Comparison of ENCODE assay signal across 8 cellular contexts in genomic region chr6:30877419-30878262, GRCh38. TPM values are rescaled to one million over a fixed set of nuclear protein-coding genes. Genes with fewer than 3 reads are reported as not detected.
DNase-seq lines count a peak whose midpoint lies in the region; ATAC-seq and FAIRE-seq lines count a peak whose summit lies in the region.

No MANE protein-coding gene starts in this region.

- CTCF ChIA-PET in activated naive CD4-positive, alpha-beta T cell treated with anti-CD3 and anti-CD28 coated beads for 36 hours (lab: Charles Lee), result interaction anchor here (0.6 to 3.3 kb wide), 22 partner anchors 22 to 1369 kb away, joined by 3 to 38 read pairs (median 4); partner anchors contain the start of gene IER3

- in situ Hi-C loops in G401 (cut with HindIII; ENCODE audit: low sequenced_read_pairs) (no loop called here), SK-MEL-5 (cut with HindIII; ENCODE audit: low pct_unique_long_range_greater_than_20kb, low sequenced_read_pairs) (no loop called here)

- no peak for FAIRE-seq in frontal cortex (lab: Jason Lieb, UNC)

- intact Hi-C loops in activated naive CD4-positive, alpha-beta T cell treated with anti-CD3 and anti-CD28 coated beads for 36 hours (cut with micrococcal nuclease), result loop anchor here (1.0 to 5.0 kb wide), 6 partner anchors 49 to 395 kb away; partner anchors contain the start of gene IER3

- no peaks in the 10 kb centered on the region for H3K27me3 Mint-ChIP-seq in activated naive CD4-positive, alpha-beta T cell treated with anti-CD3 and anti-CD28 coated beads for 36 hours (ENCODE audit: low read depth)

- H3K27ac ChIP-seq in substantia nigra (ENCODE audit: low read depth, low read length, poor library complexity, severe bottlenecking), result peak overlapping the region; percentile 63

- peak overlapping the region; percentile 68 for H3K4me3 Mint-ChIP-seq in activated naive CD4-positive, alpha-beta T cell treated with anti-CD3 and anti-CD28 coated beads for 36 hours

- H3K27ac Mint-ChIP-seq in activated naive CD4-positive, alpha-beta T cell treated with anti-CD3 and anti-CD28 coated beads for 36 hours, result peak overlapping the region; percentile 84

- H3K36me3 Mint-ChIP-seq in activated naive CD4-positive, alpha-beta T cell treated with anti-CD3 and anti-CD28 coated beads for 36 hours (ENCODE audit: low read depth), result no peaks in the 10 kb centered on the region

- peaks cover 23% of the 10 kb centered on the region for H3K4me1 Mint-ChIP-seq in activated naive CD4-positive, alpha-beta T cell treated with anti-CD3 and anti-CD28 coated beads for 36 hours (ENCODE audit: low read depth)

- no peak for ATAC-seq in GM19467 (IDR thresholded peaks at IDR 0.05; ENCODE audit: unreplicated experiment)

- DNase-seq in G401 (ENCODE audit: low spot score) (peak; percentile 93), LoVo (ENCODE audit: low spot score) (peak; percentile 87), SK-MEL-5 (ENCODE audit: low read depth, low spot score) (peak; percentile 95), frontal cortex (ENCODE audit: low spot score in 2 of 2) (peak; percentile 67 to 81), occipital lobe (lab: John Stamatoyannopoulos, UW) (peak; percentile 73), substantia nigra (lab: John Stamatoyannopoulos, UW) (peak in 46 of 49 donors; percentile 20 to 91 (median 80))
- DNase-seq in activated naive CD4-positive, alpha-beta T cell treated with anti-CD3 and anti-CD28 coated beads for 36 hours, result peak; percentile 89

- H3K9me3 Mint-ChIP-seq in activated naive CD4-positive, alpha-beta T cell treated with anti-CD3 and anti-CD28 coated beads for 36 hours, result no peaks in the 10 kb centered on the region

RNA-seq across cellular contexts. Expression of gene DDR1, which starts 6.7 kb away (rescaled TPM):
- total RNA-seq in G401 (2014; rRNA removed; shearing (Covaris generic)), result 131 and 141 TPM in 2 replicates
- 33.2 and 34.1 TPM in 2 replicates for total RNA-seq in SK-MEL-5 (2014; rRNA removed; shearing (Covaris generic))
- 48.8 and 59.0 TPM in 2 replicates for polyA plus RNA-seq in SK-MEL-5 (2015; cell fraction: cytosol; rRNA removed)
- polyA plus RNA-seq in SK-MEL-5 (2015; cell fraction: nucleus; rRNA removed), result 52.6 and 53.4 TPM in 2 replicates
- total RNA-seq in activated naive CD4-positive, alpha-beta T cell treated with anti-CD3 and anti-CD28 coated beads for 36 hours, result 10 to 100 TPM in 1 of 2 experiments, 1 to 10 TPM in 1; 9.5 to 10.1 TPM
- total RNA-seq in frontal cortex (106 TPM), occipital lobe (108 TPM)

RNA-seq across cellular contexts. Expression of gene GTF2H4, which starts 30.4 kb away (rescaled TPM):
- 46.2 and 51.9 TPM in 2 replicates for total RNA-seq in G401 (2014; rRNA removed; shearing (Covaris generic))
- 16.3 and 18.0 TPM in 2 replicates for total RNA-seq in SK-MEL-5 (2014; rRNA removed; shearing (Covaris generic))
- polyA plus RNA-seq in SK-MEL-5 (2015; cell fraction: cytosol; rRNA removed), result 17.2 and 25.6 TPM in 2 replicates
- polyA plus RNA-seq in SK-MEL-5 (2015; cell fraction: nucleus; rRNA removed), result 160 and 164 TPM in 2 replicates
- total RNA-seq in activated naive CD4-positive, alpha-beta T cell treated with anti-CD3 and anti-CD28 coated beads for 36 hours, result 10 to 100 TPM; 33.3 to 42.4 TPM
- total RNA-seq in frontal cortex (15.5 TPM), occipital lobe (20.0 TPM)

RNA-seq across cellular contexts. Expression of gene VARS2, which starts 36.4 kb away (rescaled TPM):
- total RNA-seq in G401 (2014; rRNA removed; shearing (Covaris generic)), result 74.5 and 105 TPM in 2 replicates
- 36.5 and 44.1 TPM in 2 replicates for total RNA-seq in SK-MEL-5 (2014; rRNA removed; shearing (Covaris generic))
- polyA plus RNA-seq in SK-MEL-5 (2015; cell fraction: cytosol; rRNA removed), result 49.7 and 56.5 TPM in 2 replicates
- polyA plus RNA-seq in SK-MEL-5 (2015; cell fraction: nucleus; rRNA removed), result 134 and 159 TPM in 2 replicates
- 10 to 100 TPM; 78.1 to 82.8 TPM for total RNA-seq in activated naive CD4-positive, alpha-beta T cell treated with anti-CD3 and anti-CD28 coated beads for 36 hours
- total RNA-seq in frontal cortex (22.4 TPM), occipital lobe (31.2 TPM)

RNA-seq across cellular contexts. Expression of gene SFTA2, which starts 54.3 kb away (rescaled TPM):
- not detected in 2 replicates for total RNA-seq in G401 (2014; rRNA removed; shearing (Covaris generic))
- total RNA-seq in SK-MEL-5 (2014; rRNA removed; shearing (Covaris generic)), result not detected in 2 replicates
- polyA plus RNA-seq in SK-MEL-5 (2015; cell fraction: cytosol; rRNA removed), result not detected in 2 replicates
- not detected in 2 replicates for polyA plus RNA-seq in SK-MEL-5 (2015; cell fraction: nucleus; rRNA removed)
- not detected for total RNA-seq in activated naive CD4-positive, alpha-beta T cell treated with anti-CD3 and anti-CD28 coated beads for 36 hours
- total RNA-seq in frontal cortex (not detected), occipital lobe (not detected)
